ENCODE assay signal across 11 cellular contexts in genomic region chr9:135123735-135124134, GRCh38.
"Had no signal": no experiment of that assay in that cellular context is flagged by ENCODE, and none has a peak within 500 bp of the region (broad histone marks: within the 10 kb centered on the region; RNA-seq: fewer than 3 reads in every experiment).

No MANE protein-coding gene starts in this region.

- FAIRE-seq: kidney had no signal

- H3K4me3 ChIP-seq: adrenal gland, dorsolateral prefrontal cortex, upper lobe of right lung had no signal

- DNase-seq: activated naive CD4-positive, alpha-beta T cell treated with anti-CD3 and anti-CD28 coated beads, Interleukin-2, amount 50 U/mL, for 16 hours; adrenal gland; kidney; naive B cell; stimulated activated CD4-positive, alpha-beta T cell treated with anti-CD3 and anti-CD28 coated beads, Interleukin-4, amount 100 ng/mL, for 1 hour; stimulated activated CD8-positive, alpha-beta memory T cell treated with anti-CD3 and anti-CD28 coated beads, Interleukin-4, amount 100 ng/mL, for 48 hours; stimulated activated naive CD8-positive, alpha-beta T cell treated with anti-CD3 and anti-CD28 coated beads, Interleukin-15, Interleukin-2, amounts not matched to agents 100 U/mL and 50 U/mL, for 24 hours; upper lobe of right lung had no signal

- H3K9me3 ChIP-seq: adrenal gland, upper lobe of right lung had no signal

- H3K27ac ChIP-seq: adrenal gland, upper lobe of right lung had no signal

- H3K27ac Mint-ChIP-seq: naive B cell; T-helper 2 cell treated with Interferon-gamma antibody and Interleukin-4, amounts not matched to agents 5 μg/mL and 100 μg/mL, for 36 hours had no signal

- H3K36me3 ChIP-seq: adrenal gland, upper lobe of right lung had no signal

- ATAC-seq: esophagus mucosa; stimulated activated naive CD8-positive, alpha-beta T cell treated with anti-CD3 and anti-CD28 coated beads, Interleukin-15, Interleukin-2, amounts not matched to agents 100 U/mL and 50 U/mL, for 24 hours; upper lobe of right lung had no signal

- H3K4me3 Mint-ChIP-seq: naive B cell; T-helper 2 cell treated with Interferon-gamma antibody and Interleukin-4, amounts not matched to agents 5 μg/mL and 100 μg/mL, for 36 hours had no signal

- H3K4me1 ChIP-seq: adrenal gland, upper lobe of right lung had no signal

- H3K27me3 ChIP-seq: adrenal gland, dorsolateral prefrontal cortex, upper lobe of right lung had no signal

- H3K9me3 Mint-ChIP-seq: naive B cell had no signal

- H3K36me3 Mint-ChIP-seq: naive B cell had no signal
